In genomic region chr10:129921801-129922597, GRCh38 we compare ENCODE assay signal across 24 cellular contexts. TPM values are rescaled to one million over a fixed set of nuclear protein-coding genes. Genes with fewer than 3 reads are reported as not detected.
DNase-seq lines count a peak whose midpoint lies in the region; ATAC-seq, FAIRE-seq and TF ChIP-seq lines count a peak whose summit lies in the region.
"Had no signal": no experiment of that assay in that cellular context is flagged by ENCODE, and none has a peak within 500 bp of the region (broad histone marks: within the 10 kb centered on the region; RNA-seq: fewer than 3 reads in every experiment).

No MANE protein-coding gene starts in this region.

- no peak overlapping the region for H3K27ac ChIP-seq in H1 (ENCODE audit: low read depth, low read length)
- no peak overlapping the region for H3K27ac ChIP-seq in sigmoid colon
- no peak overlapping the region for H3K27ac ChIP-seq in CD4-positive, alpha-beta T cell (ENCODE audit: low read depth, low read length)

- H3K4ac ChIP-seq in H1 (replicated peaks; ENCODE audit: insufficient read length, low read depth, low read length) = no peak overlapping the region

- H2BK12ac ChIP-seq in H1 (ENCODE audit: low read depth, low read length) = no peak overlapping the region

- H3K9me3 ChIP-seq in H1 (ENCODE audit: insufficient read depth in 2 of 2, low read depth in 1 of 2, low read length in 1 of 2) (no peaks in the 10 kb centered on the region), sigmoid colon (no peaks in the 10 kb centered on the region)
- H3K9me3 ChIP-seq in CD4-positive, alpha-beta T cell (ENCODE audit: control insufficient read depth, low read length) = no peaks in the 10 kb centered on the region
- H3K9me3 ChIP-seq: BE2C, Caco-2 had no signal

- H3K79me1 ChIP-seq in H1 (ENCODE audit: low read depth, low read length) = no peaks in the 10 kb centered on the region

- TF ChIP-seq CTCF in H1 (IDR thresholded peaks at IDR 0.05; ENCODE audit: control extremely low read depth in 1 of 3, insufficient read depth in 1 of 3, low read depth in 1 of 3, low read length in 3 of 3) (no peak), glutamatergic neuron (IDR thresholded peaks at IDR 0.05; ENCODE audit: partially characterized antibody, unreplicated experiment) (no peak), nephron progenitor cell (IDR thresholded peaks at IDR 0.05) (no peak), sigmoid colon (IDR thresholded peaks at IDR 0.05) (no peak)
- TF ChIP-seq CTCF in CD4-positive, alpha-beta T cell (IDR thresholded peaks at IDR 0.05) = no peak

- no peak for TF ChIP-seq RAD21 in H1 (IDR thresholded peaks at IDR 0.05 in 1 of 2, conservative IDR thresholded peaks at IDR 0.05 in 1 of 2; ENCODE audit: low read depth in 2 of 2, low read length in 2 of 2)

- H3K36me3 ChIP-seq in H1 (ENCODE audit: control insufficient read depth in 2 of 4, insufficient read depth in 4 of 4, low read length in 3 of 4) = no peaks in the 10 kb centered on the region
- H3K36me3 ChIP-seq in sigmoid colon = no peaks in the 10 kb centered on the region

- H3K4me1 Mint-ChIP-seq in glutamatergic neuron (ENCODE audit: low read depth, unreplicated experiment) = peaks cover 44% of the 10 kb centered on the region
- H3K4me1 Mint-ChIP-seq in nephron progenitor cell = peaks cover 18% of the 10 kb centered on the region
- no peaks in the 10 kb centered on the region for H3K4me1 Mint-ChIP-seq in CD4-positive, alpha-beta T cell (ENCODE audit: low read depth)
- H3K4me1 Mint-ChIP-seq: CD4-positive, CD25-positive, alpha-beta regulatory T cell; GM23338 had no signal

- H3K9ac ChIP-seq in H1 (replicated peaks in 1 of 4; ENCODE audit: extremely low read depth in 1 of 4, low read depth in 3 of 4, low read length in 3 of 4) = no peak overlapping the region

- no peak overlapping the region for H2BK120ac ChIP-seq in H1 (replicated peaks; ENCODE audit: low read depth, low read length)

- H3K18ac ChIP-seq in H1 (ENCODE audit: extremely low read depth, low read length) = no peak overlapping the region

- no peak for ATAC-seq in HG03354 (IDR thresholded peaks at IDR 0.05; ENCODE audit: poor library complexity, severe bottlenecking, unreplicated experiment)
- ATAC-seq in CD4-positive, alpha-beta T cell (ENCODE audit: poor library complexity) = no peak
- ATAC-seq in HG03196 (IDR thresholded peaks at IDR 0.05; ENCODE audit: unreplicated experiment) = no peak
- ATAC-seq: GM23338, HCT116 had no signal

- no peak overlapping the region for H2BK15ac ChIP-seq in H1 (ENCODE audit: low read length)

- H3K27me3 Mint-ChIP-seq in glutamatergic neuron (ENCODE audit: unreplicated experiment) (peaks cover 43% of the 10 kb centered on the region), nephron progenitor cell (ENCODE audit: low read depth, poor library complexity) (no peaks in the 10 kb centered on the region)
- no peaks in the 10 kb centered on the region for H3K27me3 Mint-ChIP-seq in CD4-positive, alpha-beta T cell

- H4K91ac ChIP-seq in H1 (replicated peaks; ENCODE audit: insufficient read length, low read length) = no peak overlapping the region

- peak overlapping the region; percentile 79 for H4K8ac ChIP-seq in H1 (ENCODE audit: extremely low read depth, insufficient read depth, low read length)

- CTCF ChIA-PET in H1 (lab: Charles Lee; ENCODE audit: partially characterized antibody) = interaction anchor here (1.2 to 2.0 kb wide), 3 partner anchors 10 to 68 kb away, joined by 3 to 5 read pairs (median 3); no protein-coding TSS in a partner anchor
- CTCF ChIA-PET in CD4-positive, alpha-beta T cell (lab: Charles Lee) = no interaction called here

- POLR2A ChIA-PET in H1 (lab: Charles Lee; ENCODE audit: partially characterized antibody) = no interaction called here
- POLR2A ChIA-PET in CD4-positive, alpha-beta T cell (lab: Charles Lee) = no interaction called here

- no peak for DNase-seq in H1 (ENCODE audit: low read depth in 1 of 2, low spot score in 2 of 2)
- peak; percentile 11 for DNase-seq in glutamatergic neuron
- DNase-seq in nephron progenitor cell = no peak
- DNase-seq in sigmoid colon = peak; percentile 60
- DNase-seq in CD4-positive, alpha-beta T cell = no peak
- DNase-seq: ACHN; BE2C; C1 segment of cervical spinal cord; CD4-positive, CD25-positive, alpha-beta regulatory T cell; DMS153; DMS79; GDM1; H7; HFFc6 had no signal

- H3K4me1 ChIP-seq in H1 (replicated peaks in 1 of 4; ENCODE audit: control insufficient read depth in 3 of 4, insufficient read depth in 4 of 4, low read length in 3 of 4) (no peaks in the 10 kb centered on the region), sigmoid colon (no peaks in the 10 kb centered on the region)
- H3K4me1 ChIP-seq: BE2C, Caco-2 had no signal

- H3K27ac Mint-ChIP-seq in glutamatergic neuron (ENCODE audit: unreplicated experiment) = peak overlapping the region; percentile 43
- H3K27ac Mint-ChIP-seq in nephron progenitor cell = peak overlapping the region; percentile 64
- no peak overlapping the region for H3K27ac Mint-ChIP-seq in CD4-positive, alpha-beta T cell
- H3K27ac Mint-ChIP-seq: CD4-positive, CD25-positive, alpha-beta regulatory T cell; GM23338; HFFc6 had no signal

- H2BK5ac ChIP-seq in H1 (ENCODE audit: low read depth, low read length) = no peak overlapping the region

- intact Hi-C loops in sigmoid colon (cut with DNase I) = no loop called here
- intact Hi-C loops in CD4-positive, alpha-beta T cell (cut with DNase I, micrococcal nuclease) = no loop called here

- no peak overlapping the region for H3K14ac ChIP-seq in H1 (ENCODE audit: insufficient read length)

- no peak overlapping the region for H3K56ac ChIP-seq in H1 (replicated peaks; ENCODE audit: insufficient read length, low read depth, low read length)

- H3K27me3 ChIP-seq in H1 (replicated peaks in 1 of 4; ENCODE audit: control insufficient read depth in 3 of 4, extremely low read depth in 1 of 4, insufficient read depth in 3 of 4, low read length in 3 of 4) = no peaks in the 10 kb centered on the region
- no peaks in the 10 kb centered on the region for H3K27me3 ChIP-seq in sigmoid colon
- no peaks in the 10 kb centered on the region for H3K27me3 ChIP-seq in CD4-positive, alpha-beta T cell (ENCODE audit: control insufficient read depth, insufficient read depth, low read length)
- H3K27me3 ChIP-seq: BE2C had no signal

- H3K36me3 Mint-ChIP-seq in glutamatergic neuron (ENCODE audit: unreplicated experiment) (peaks cover 11% of the 10 kb centered on the region), nephron progenitor cell (ENCODE audit: low read depth) (peaks cover 22% of the 10 kb centered on the region)
- no peaks in the 10 kb centered on the region for H3K36me3 Mint-ChIP-seq in CD4-positive, alpha-beta T cell (ENCODE audit: low read depth)
- H3K36me3 Mint-ChIP-seq: CD4-positive, CD25-positive, alpha-beta regulatory T cell had no signal

- no peak overlapping the region for H2BK20ac ChIP-seq in H1 (ENCODE audit: low read length)

- H3K4me2 ChIP-seq in H1 (ENCODE audit: insufficient read depth in 1 of 2, low read depth in 2 of 2, low read length in 2 of 2) = no peak overlapping the region
- H3K4me2 ChIP-seq: GM23338 had no signal

- H3K4me3 Mint-ChIP-seq in glutamatergic neuron (ENCODE audit: unreplicated experiment) (no peak overlapping the region), nephron progenitor cell (no peak overlapping the region)
- H3K4me3 Mint-ChIP-seq in CD4-positive, alpha-beta T cell = no peak overlapping the region
- H3K4me3 Mint-ChIP-seq: CD4-positive, CD25-positive, alpha-beta regulatory T cell; GM23338; HFFc6 had no signal

- no peaks in the 10 kb centered on the region for H4K20me1 ChIP-seq in H1 (replicated peaks in 1 of 2; ENCODE audit: control insufficient read depth in 1 of 2, insufficient read depth in 2 of 2, low read length in 2 of 2)

- H3K79me2 ChIP-seq in H1 (ENCODE audit: control insufficient read depth in 1 of 2, insufficient read depth in 2 of 2, low read length in 2 of 2) = no peaks in the 10 kb centered on the region

- peaks cover 55% of the 10 kb centered on the region for H3K9me3 Mint-ChIP-seq in glutamatergic neuron (ENCODE audit: unreplicated experiment)
- H3K9me3 Mint-ChIP-seq in nephron progenitor cell = peaks cover 5% of the 10 kb centered on the region
- no peaks in the 10 kb centered on the region for H3K9me3 Mint-ChIP-seq in CD4-positive, alpha-beta T cell
- H3K9me3 Mint-ChIP-seq: GM23338 had no signal

- no peak for TF ChIP-seq POLR2A in H1 (IDR thresholded peaks at IDR 0.05; ENCODE audit: control extremely low read depth in 1 of 2, low read depth in 2 of 2, low read length in 2 of 2)
- TF ChIP-seq POLR2A in sigmoid colon (IDR thresholded peaks at IDR 0.05) = no peak

- H4K5ac ChIP-seq in H1 (ENCODE audit: insufficient read length, low read depth, low read length) = no peak overlapping the region

- H3K23me2 ChIP-seq in H1 (ENCODE audit: low read depth, low read length) = no peaks in the 10 kb centered on the region

- no peak overlapping the region for H2AK5ac ChIP-seq in H1 (ENCODE audit: low read depth, low read length)

- TF ChIP-seq EP300 in H1 (IDR thresholded peaks at IDR 0.05; ENCODE audit: borderline replicate concordance in 1 of 2, low read depth in 2 of 2, low read length in 2 of 2) = no peak
- TF ChIP-seq EP300 in sigmoid colon (IDR thresholded peaks at IDR 0.05) = no peak

- no peak overlapping the region for H2AFZ ChIP-seq in H1 (ENCODE audit: low read length)
- H2AFZ ChIP-seq: GM23338 had no signal

- H3K4me3 ChIP-seq in H1 (ENCODE audit: extremely low read depth in 1 of 4, insufficient read depth in 2 of 4, low read depth in 3 of 4, low read length in 4 of 4) (no peak overlapping the region), sigmoid colon (no peak overlapping the region)
- H3K4me3 ChIP-seq: GM23338 had no signal

- FAIRE-seq in H1 (lab: Jason Lieb, UNC) = no peak
- FAIRE-seq: A204.1, D721Med, GM12892, GM18507 had no signal

- 87% methylated on average over 16 of the region's 16 CpGs; no CpG with 5 or more reads in 1 of the 2 experiments for WGBS in H1 (ENCODE audit: extremely low coverage in 1 of 2, insufficient coverage in 1 of 2, insufficient read length in 1 of 2, insufficient replicate concordance in 2 of 2, low coverage in 1 of 2, low lambda C conversion rate in 2 of 2, missing lambda C conversion rate in 1 of 2), 2 experiments
- WGBS in sigmoid colon, 2 donors = 75 to 87% methylated on average over 16 of the region's 16 CpGs

- no peak overlapping the region for H3K23ac ChIP-seq in H1 (ENCODE audit: insufficient read length)

RNA-seq across cellular contexts. Expression of gene EBF3, which starts 42.1 kb away (rescaled TPM):
- 0.26 and 0.38 TPM in 2 replicates for total RNA-seq in H1 (2021; fragmentation: NEBNext Ultra II Directional; extraction: Animal tissue kit (Norgen Biotek cat#: 25700))
- polyA plus RNA-seq in H1 (2011; rRNA removed) (0.08 and 0.20 TPM in 2 replicates), sigmoid colon (1 to 10 TPM in 2 of 3 donors, not detected in 1; 1.2 to 1.3 TPM)
- 0.31 TPM for polyA plus RNA-seq in H1 (2011; cell fraction: cytosol; rRNA removed)
- polyA plus RNA-seq in H1 (2011; cell fraction: nucleus; rRNA removed) = 0.40 TPM
- 0.07 to 0.15 TPM (median 0.12 TPM) in 4 replicates for polyA plus RNA-seq in H1 (2012, experiment 1 of 2)
- polyA plus RNA-seq in H1 (2012, experiment 2 of 2) = 0.07 TPM
- polyA plus RNA-seq in H1 (2013, experiment 1 of 2) = 0.10 TPM
- polyA plus RNA-seq in H1 (2013, experiment 2 of 2) = 0.09 TPM
- polyA minus RNA-seq in H1 (2011; rRNA and poly(A)+ RNA removed) = 0.76 TPM in 1 of 2 replicates, not detected in the other
- polyA minus RNA-seq in H1 (2011; cell fraction: cytosol; rRNA and poly(A)+ RNA removed) = not detected
- 0.30 TPM for polyA minus RNA-seq in H1 (2011; cell fraction: nucleus; rRNA and poly(A)+ RNA removed)
- total RNA-seq in glutamatergic neuron (ENCODE audit: unreplicated experiment) (544 TPM), sigmoid colon (1 to 10 TPM; 4.3 to 8.9 (median 5.8) TPM)
- not detected for total RNA-seq in CD4-positive, alpha-beta T cell
- total RNA-seq: CD4-positive, CD25-positive, alpha-beta regulatory T cell; HT-29 had no signal
- polyA plus RNA-seq: CD4-positive, CD25-positive, alpha-beta regulatory T cell had no signal

Comparison
In these comparisons a context has a peak if more than half of its experiments do, and no peak if none do; other contexts are left out.
1. DNase-seq: peak in glutamatergic neuron (single experiment) and sigmoid colon (single experiment); none in H1 (0 of 2), nephron progenitor cell (single experiment) and CD4-positive, alpha-beta T cell (0 of 10).
2. RNA of gene EBF3, which starts 42.1 kb away (total RNA-seq): 544 TPM in glutamatergic neuron (single experiment); 4.3 to 8.9 TPM in sigmoid colon, 0.26 to 0.38 TPM in H1 and not detected in CD4-positive, alpha-beta T cell; every median in the first group is over 10 times any median in the second.